ENCODE assay signal across 13 cellular contexts in genomic region chr1:119323216-119323982, GRCh38. TPM values are rescaled to one million over a fixed set of nuclear protein-coding genes. Genes with fewer than 3 reads are reported as not detected.
DNase-seq lines count a peak whose midpoint lies in the region; ATAC-seq and TF ChIP-seq lines count a peak whose summit lies in the region.
"Had no signal": no experiment of that assay in that cellular context is flagged by ENCODE, and none has a peak within 500 bp of the region (broad histone marks: within the 10 kb centered on the region; RNA-seq: fewer than 3 reads in every experiment).

No MANE protein-coding gene starts in this region.

- peaks cover 0 to 6% of the 10 kb centered on the region in 2 experiments; a peak in 1 of 4 replicates for H3K4me1 ChIP-seq in SK-N-SH (ENCODE audit: control insufficient read depth in 1 of 2, insufficient read depth in 2 of 2, low read depth in 1 of 2, low read length in 1 of 2)
- H3K4me1 ChIP-seq in PC-3 (ENCODE audit: insufficient read depth, low read length): no peaks in the 10 kb centered on the region
- H3K4me1 ChIP-seq: A549 had no signal

- intact Hi-C loops in activated naive CD4-positive, alpha-beta T cell treated with anti-CD3 and anti-CD28 coated beads for 36 hours (cut with micrococcal nuclease): no loop called here
- intact Hi-C loops in PC-3 (cut with micrococcal nuclease): no loop called here
- intact Hi-C loops in activated CD4-positive, alpha-beta memory T cell treated with anti-CD3 and anti-CD28 coated beads for 36 hours (cut with micrococcal nuclease): no loop called here

- H3K9ac ChIP-seq in SK-N-SH (no peak overlapping the region), PC-3 (ENCODE audit: low read length) (no peak overlapping the region)

- POLR2A ChIA-PET in SK-N-SH (lab: Yijun Ruan, JAX) (no interaction called here), PC-3 (lab: Charles Lee; ENCODE audit: unreplicated experiment) (no interaction called here)
- POLR2A ChIA-PET in activated CD4-positive, alpha-beta memory T cell treated with anti-CD3 and anti-CD28 coated beads for 36 hours (lab: Charles Lee): no interaction called here

- H3K27me3 ChIP-seq in SK-N-SH (ENCODE audit: insufficient read depth): peaks cover 11% of the 10 kb centered on the region; the same call in 1 of the 2 replicates
- H3K27me3 ChIP-seq in PC-3 (ENCODE audit: low read length): peaks cover 35% of the 10 kb centered on the region; the same call in 1 of the 2 replicates

- no peak for TF ChIP-seq EP300 in SK-N-SH (IDR thresholded peaks at IDR 0.05; ENCODE audit: borderline replicate concordance in 1 of 2, low read depth in 1 of 2, low read length in 1 of 2)

- H3K9me3 ChIP-seq in SK-N-SH (no peaks in the 10 kb centered on the region), PC-3 (ENCODE audit: low read length) (no peaks in the 10 kb centered on the region)
- H3K9me3 ChIP-seq: A549 had no signal

- peak; percentile 89 for ATAC-seq in HG02623 (IDR thresholded peaks at IDR 0.05; ENCODE audit: unreplicated experiment)
- ATAC-seq in HG03575 (IDR thresholded peaks at IDR 0.05; ENCODE audit: extremely low read depth, insufficient number of reproducible peaks, low FRiP score, unreplicated experiment): peak; percentile 94
- peak; percentile 62 for ATAC-seq in stimulated activated naive CD8-positive, alpha-beta T cell treated with anti-CD3 and anti-CD28 coated beads, Interleukin-15, Interleukin-2, amounts not matched to agents 100 U/mL and 50 U/mL, for 24 hours
- no peak for ATAC-seq in PC-3
- ATAC-seq: A549, esophagus mucosa had no signal

- DNase-seq in activated naive CD4-positive, alpha-beta T cell treated with anti-CD3 and anti-CD28 coated beads, Interleukin-2, amount 10 ng/mL, durations not matched to agents 7 days and 5 days: peak; percentile 21
- no peak for DNase-seq in activated naive CD4-positive, alpha-beta T cell treated with anti-CD3 and anti-CD28 coated beads for 36 hours
- no peak for DNase-seq in stimulated activated naive CD8-positive, alpha-beta T cell treated with anti-CD3 and anti-CD28 coated beads, Interleukin-15, Interleukin-2, amounts not matched to agents 100 U/mL and 50 U/mL, for 24 hours
- DNase-seq in SK-N-SH (no peak), PC-3 (no peak)
- no peak for DNase-seq in activated CD4-positive, alpha-beta memory T cell treated with anti-CD3 and anti-CD28 coated beads for 36 hours

- H2AFZ ChIP-seq in SK-N-SH (ENCODE audit: low read depth): no peak overlapping the region
- H2AFZ ChIP-seq in PC-3 (ENCODE audit: low read length): no peak overlapping the region

- H4K20me1 ChIP-seq in SK-N-SH (ENCODE audit: insufficient read depth): no peaks in the 10 kb centered on the region
- H4K20me1 ChIP-seq in PC-3 (ENCODE audit: low read length): no peaks in the 10 kb centered on the region

- no peak overlapping the region for H3K27ac Mint-ChIP-seq in activated naive CD4-positive, alpha-beta T cell treated with anti-CD3 and anti-CD28 coated beads, Interleukin-2, amount 10 ng/mL, durations not matched to agents 7 days and 5 days
- no peak overlapping the region for H3K27ac Mint-ChIP-seq in activated naive CD4-positive, alpha-beta T cell treated with anti-CD3 and anti-CD28 coated beads for 36 hours
- H3K27ac Mint-ChIP-seq in activated CD4-positive, alpha-beta memory T cell treated with anti-CD3 and anti-CD28 coated beads for 36 hours: no peak overlapping the region
- H3K27ac Mint-ChIP-seq: activated naive CD4-positive, alpha-beta T cell treated with anti-CD3 and anti-CD28 coated beads, Interleukin-2, amount 50 U/mL, for 24 hours had no signal

- no peaks in the 10 kb centered on the region for H3K36me3 Mint-ChIP-seq in activated naive CD4-positive, alpha-beta T cell treated with anti-CD3 and anti-CD28 coated beads, Interleukin-2, amount 10 ng/mL, durations not matched to agents 7 days and 5 days
- H3K36me3 Mint-ChIP-seq in activated naive CD4-positive, alpha-beta T cell treated with anti-CD3 and anti-CD28 coated beads for 36 hours (ENCODE audit: low read depth): no peaks in the 10 kb centered on the region
- no peaks in the 10 kb centered on the region for H3K36me3 Mint-ChIP-seq in activated CD4-positive, alpha-beta memory T cell treated with anti-CD3 and anti-CD28 coated beads for 36 hours
- H3K36me3 Mint-ChIP-seq: activated naive CD4-positive, alpha-beta T cell treated with anti-CD3 and anti-CD28 coated beads, Interleukin-2, amount 50 U/mL, for 24 hours had no signal

- no peak overlapping the region for H3K4me3 Mint-ChIP-seq in activated naive CD4-positive, alpha-beta T cell treated with anti-CD3 and anti-CD28 coated beads, Interleukin-2, amount 10 ng/mL, durations not matched to agents 7 days and 5 days
- no peak overlapping the region for H3K4me3 Mint-ChIP-seq in activated naive CD4-positive, alpha-beta T cell treated with anti-CD3 and anti-CD28 coated beads for 36 hours
- H3K4me3 Mint-ChIP-seq in activated CD4-positive, alpha-beta memory T cell treated with anti-CD3 and anti-CD28 coated beads for 36 hours: no peak overlapping the region
- H3K4me3 Mint-ChIP-seq: activated naive CD4-positive, alpha-beta T cell treated with anti-CD3 and anti-CD28 coated beads, Interleukin-2, amount 50 U/mL, for 24 hours had no signal

- CTCF ChIA-PET in activated naive CD4-positive, alpha-beta T cell treated with anti-CD3 and anti-CD28 coated beads, Interleukin-2, amount 10 ng/mL, durations not matched to agents 7 days and 5 days (lab: Charles Lee): interaction anchor here (1.2 kb wide), 1 partner anchor 26 kb away, joined by 4 read pairs; no protein-coding TSS in a partner anchor
- CTCF ChIA-PET in activated naive CD4-positive, alpha-beta T cell treated with anti-CD3 and anti-CD28 coated beads for 36 hours (lab: Charles Lee): interaction anchor here (1.2 kb wide), 1 partner anchor 9 kb away, joined by 3 read pairs; no protein-coding TSS in a partner anchor
- CTCF ChIA-PET in SK-N-SH (lab: Yijun Ruan, JAX) (interaction anchor here (1.1 to 1.8 kb wide), 2 partner anchors 12 to 48 kb away, joined by 3 to 6 read pairs; no protein-coding TSS in a partner anchor), PC-3 (lab: Charles Lee) (no interaction called here)
- CTCF ChIA-PET in activated CD4-positive, alpha-beta memory T cell treated with anti-CD3 and anti-CD28 coated beads for 36 hours (lab: Charles Lee): no interaction called here

- WGBS in SK-N-SH (ENCODE audit: low lambda C conversion rate): 50% methylated on average over 5 of the region's 5 CpGs

- H3K9me3 Mint-ChIP-seq in activated naive CD4-positive, alpha-beta T cell treated with anti-CD3 and anti-CD28 coated beads, Interleukin-2, amount 10 ng/mL, durations not matched to agents 7 days and 5 days: no peaks in the 10 kb centered on the region
- H3K9me3 Mint-ChIP-seq in activated naive CD4-positive, alpha-beta T cell treated with anti-CD3 and anti-CD28 coated beads for 36 hours: no peaks in the 10 kb centered on the region
- no peaks in the 10 kb centered on the region for H3K9me3 Mint-ChIP-seq in activated CD4-positive, alpha-beta memory T cell treated with anti-CD3 and anti-CD28 coated beads for 36 hours
- H3K9me3 Mint-ChIP-seq: activated naive CD4-positive, alpha-beta T cell treated with anti-CD3 and anti-CD28 coated beads, Interleukin-2, amount 50 U/mL, for 24 hours had no signal

- H3K79me2 ChIP-seq in SK-N-SH (ENCODE audit: insufficient read depth) (no peaks in the 10 kb centered on the region), PC-3 (ENCODE audit: low read length) (no peaks in the 10 kb centered on the region)

- BruUV-seq in PC-3 (replicated peaks; lab: Mats Ljungman, UMichigan): no TSS peak

- no peak for TF ChIP-seq CTCF in SK-N-SH (IDR thresholded peaks at IDR 0.05)
- no peak for TF ChIP-seq CTCF in PC-3 (conservative IDR thresholded peaks at IDR 0.05; ENCODE audit: low read depth, low read length)

- peaks cover 21% of the 10 kb centered on the region for H3K4me1 Mint-ChIP-seq in activated naive CD4-positive, alpha-beta T cell treated with anti-CD3 and anti-CD28 coated beads, Interleukin-2, amount 10 ng/mL, durations not matched to agents 7 days and 5 days
- H3K4me1 Mint-ChIP-seq in activated naive CD4-positive, alpha-beta T cell treated with anti-CD3 and anti-CD28 coated beads for 36 hours (ENCODE audit: low read depth): peaks cover 10% of the 10 kb centered on the region
- H3K4me1 Mint-ChIP-seq in activated CD4-positive, alpha-beta memory T cell treated with anti-CD3 and anti-CD28 coated beads for 36 hours (ENCODE audit: low read depth): peaks cover 11% of the 10 kb centered on the region

- H3K4me2 ChIP-seq in SK-N-SH (no peak overlapping the region), PC-3 (ENCODE audit: low read length) (no peak overlapping the region)
- H3K4me2 ChIP-seq: A549 had no signal

- no peak for TF ChIP-seq RAD21 in SK-N-SH (IDR thresholded peaks at IDR 0.05; ENCODE audit: low read length)

- peaks cover 32% of the 10 kb centered on the region for H3K27me3 Mint-ChIP-seq in activated naive CD4-positive, alpha-beta T cell treated with anti-CD3 and anti-CD28 coated beads, Interleukin-2, amount 10 ng/mL, durations not matched to agents 7 days and 5 days
- peaks cover 7% of the 10 kb centered on the region for H3K27me3 Mint-ChIP-seq in activated naive CD4-positive, alpha-beta T cell treated with anti-CD3 and anti-CD28 coated beads for 36 hours (ENCODE audit: low read depth)
- peaks cover 7% of the 10 kb centered on the region for H3K27me3 Mint-ChIP-seq in activated CD4-positive, alpha-beta memory T cell treated with anti-CD3 and anti-CD28 coated beads for 36 hours

- H3F3A ChIP-seq in SK-N-SH (replicated peaks; ENCODE audit: insufficient read depth) (no peaks in the 10 kb centered on the region), PC-3 (ENCODE audit: low read length, unreplicated experiment) (no peaks in the 10 kb centered on the region)

- H3K9me2 ChIP-seq in SK-N-SH: no peaks in the 10 kb centered on the region
- no peaks in the 10 kb centered on the region for H3K9me2 ChIP-seq in PC-3 (replicated peaks; ENCODE audit: low read length)

- no peak overlapping the region for H3K4me3 ChIP-seq in SK-N-SH (ENCODE audit: low read depth in 2 of 2, low read length in 1 of 2)
- H3K4me3 ChIP-seq in PC-3 (ENCODE audit: low read length): no peak overlapping the region
- H3K4me3 ChIP-seq: A549 had no signal

- H3K27ac ChIP-seq in SK-N-SH (ENCODE audit: low read depth in 2 of 2, low read length in 1 of 2) (no peak overlapping the region), PC-3 (ENCODE audit: low read length) (no peak overlapping the region)
- H3K27ac ChIP-seq: A549 had no signal

- H3K36me3 ChIP-seq in SK-N-SH (replicated peaks in 1 of 2; ENCODE audit: control insufficient read depth in 1 of 2, insufficient read depth in 2 of 2, low read length in 1 of 2) (no peaks in the 10 kb centered on the region), PC-3 (ENCODE audit: low read depth, low read length) (no peaks in the 10 kb centered on the region)

TF ChIP-seq in SK-N-SH, 30 proteins besides CTCF, POLR2A, EP300 and RAD21 (continues in another document):
- no peak for TF ChIP-seq TAF1 (IDR thresholded peaks at IDR 0.05; ENCODE audit: borderline replicate concordance, low read depth, low read length)

RNA-seq across cellular contexts. Expression of gene HAO2, which starts 45.2 kb away (rescaled TPM):
- total RNA-seq in activated naive CD4-positive, alpha-beta T cell treated with anti-CD3 and anti-CD28 coated beads for 36 hours: not detected
- polyA plus RNA-seq in SK-N-SH (2012; rRNA removed): not detected in 2 replicates
- polyA plus RNA-seq in SK-N-SH (2012; cell fraction: cytosol; rRNA removed): not detected in 2 replicates
- polyA plus RNA-seq in SK-N-SH (2012; cell fraction: nucleus; rRNA removed): 0.04 TPM in 1 of 2 replicates, not detected in the other
- total RNA-seq in PC-3 (2014; rRNA removed): not detected in 2 replicates
- not detected for total RNA-seq in activated CD4-positive, alpha-beta memory T cell treated with anti-CD3 and anti-CD28 coated beads for 36 hours
- total RNA-seq: esophagus mucosa, lung microvascular endothelial cell, MCF 10A had no signal

Comparison
In these comparisons a context has a peak if more than half of its experiments do, and no peak if none do; other contexts are left out.
1. CTCF ChIA-PET loops: an anchor here in activated naive CD4-positive, alpha-beta T cell treated with anti-CD3 and anti-CD28 coated beads, Interleukin-2, amount 10 ng/mL, durations not matched to agents 7 days and 5 days (1.2 kb wide), activated naive CD4-positive, alpha-beta T cell treated with anti-CD3 and anti-CD28 coated beads for 36 hours (1.2 kb wide) and SK-N-SH (1.1 to 1.8 kb wide); none called in PC-3 and activated CD4-positive, alpha-beta memory T cell treated with anti-CD3 and anti-CD28 coated beads for 36 hours.